8 cellular contexts compared by ENCODE assay signal in the genomic region with DNA sequence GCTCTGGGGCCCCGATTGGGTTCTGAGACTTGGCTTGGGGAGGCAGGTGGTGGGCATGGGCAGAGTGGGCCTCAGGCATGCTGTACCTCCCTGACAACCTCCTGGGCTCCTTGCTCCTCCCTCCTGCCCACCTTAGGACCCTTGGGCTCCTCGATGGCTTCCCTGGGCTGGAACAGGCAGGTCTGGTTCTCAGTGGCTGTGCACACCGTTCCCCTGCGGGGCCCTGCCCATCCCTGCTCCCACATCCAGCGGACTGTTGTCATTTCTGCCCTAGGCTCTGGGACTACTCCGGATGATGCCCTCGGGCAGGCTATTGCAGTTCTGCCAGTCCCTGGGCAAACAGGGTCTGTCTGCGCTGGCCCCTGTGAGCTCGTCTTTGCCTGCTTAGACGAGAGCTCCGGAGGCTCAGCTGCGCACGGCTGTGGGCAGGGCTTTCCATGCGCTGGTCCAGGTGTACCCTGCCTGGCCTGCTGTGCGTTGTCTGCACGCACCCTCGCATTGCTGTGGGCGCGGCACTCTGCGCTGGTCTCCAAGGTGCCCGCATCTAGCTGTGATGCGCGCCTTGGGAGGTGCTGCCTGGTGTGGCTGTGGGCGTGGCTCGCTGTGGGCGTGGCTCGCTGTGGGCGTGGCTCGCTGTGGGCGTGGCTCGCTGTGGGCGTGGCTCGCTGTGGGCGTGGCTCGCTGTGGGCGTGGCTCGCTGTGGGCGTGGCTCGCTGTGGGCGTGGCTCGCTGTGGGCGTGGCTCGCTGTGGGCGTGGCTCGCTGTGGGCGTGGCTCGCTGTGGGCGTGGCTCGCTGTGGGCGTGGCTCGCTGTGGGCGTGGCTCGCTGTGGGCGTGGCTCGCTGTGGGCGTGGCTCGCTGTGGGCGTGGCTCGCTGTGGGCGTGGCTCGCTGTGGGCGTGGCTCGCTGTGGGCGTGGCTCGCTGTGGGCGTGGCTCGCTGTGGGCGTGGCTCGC. TPM values are rescaled to one million over a fixed set of nuclear protein-coding genes. Genes with fewer than 3 reads are reported as not detected.
DNase-seq lines count a peak whose midpoint lies in the region; ATAC-seq and TF ChIP-seq lines count a peak whose summit lies in the region.
"Not testable (repeated sequence)": the region's sequence is repeated elsewhere in the genome, so short reads cannot be mapped to it uniquely, and the experiment has no call there.

No MANE protein-coding gene starts in this region.

- DNase-seq in NCI-H526 (lab: John Stamatoyannopoulos, UW) (peak; percentile 21 to 69), T-cell (peak in 6 of 34 experiments; percentile 26 to 44 (median 30)), activated T-cell treated with anti-CD3 and anti-CD28 coated beads for 1 hour (ENCODE audit: low read depth) (peak; percentile 25), chondrocyte (ENCODE audit: low spot score) (peak; percentile 84), immature natural killer cell (peak in 2 of 3 donors; percentile 29 to 52), posterior vena cava (ENCODE audit: low spot score) (peak; percentile 80)

- H3K27ac Mint-ChIP-seq in T-cell; chondrocyte (ENCODE audit: unreplicated experiment); immature natural killer cell: not testable (repeated sequence)

- not testable (repeated sequence) for H3K9me3 Mint-ChIP-seq in T-cell; chondrocyte (ENCODE audit: low read depth); immature natural killer cell

- CTCF ChIA-PET in T-cell (lab: Charles Lee): not testable (repeated sequence)

- POLR2A ChIA-PET in T-cell (lab: Charles Lee): interaction anchor here in 1 of 2 donors (0.7 kb wide), 1 partner anchor 283 kb away, joined by 3 read pairs; no protein-coding TSS in a partner anchor

- not testable (repeated sequence) for TF ChIP-seq CTCF in C4-2B (conservative IDR thresholded peaks at IDR 0.05); chondrocyte (IDR thresholded peaks at IDR 0.05)

- H3K27me3 Mint-ChIP-seq in T-cell; chondrocyte (ENCODE audit: low read depth): not testable (repeated sequence)
- peaks cover 2 to 12% (median 2%) of the 10 kb centered on the region in 3 donors for H3K27me3 Mint-ChIP-seq in immature natural killer cell (ENCODE audit: low read depth in 3 of 3)

- H3K36me3 Mint-ChIP-seq in T-cell; chondrocyte (ENCODE audit: low read depth); immature natural killer cell: not testable (repeated sequence)

- intact Hi-C loops in posterior vena cava (cut with DNase I): not testable (repeated sequence)

- not testable (repeated sequence) for H3K4me3 Mint-ChIP-seq in T-cell; chondrocyte (ENCODE audit: unreplicated experiment); immature natural killer cell

- H3K4me1 Mint-ChIP-seq in T-cell: peaks cover 16 to 22% (median 17%) of the 10 kb centered on the region in 3 donors
- H3K4me1 Mint-ChIP-seq in chondrocyte (ENCODE audit: low read depth): not testable (repeated sequence)
- peaks cover 22 to 27% of the 10 kb centered on the region in 2 donors for H3K4me1 Mint-ChIP-seq in immature natural killer cell

- peak overlapping the region; percentile 67; the same call in 1 of the 2 replicates for H3K27ac ChIP-seq in C4-2B

- ATAC-seq in HG02885 (IDR thresholded peaks at IDR 0.05; ENCODE audit: poor library complexity, unreplicated experiment) (peak; percentile 45), T-cell (replicated peaks in 1 of 4) (peak in 3 of 4 experiments; percentile 32 to 58 (median 39))

RNA-seq across cellular contexts. Expression of gene IBA57, which starts 8.2 kb away (rescaled TPM):
- total RNA-seq in T-cell: 10 to 100 TPM; 10.6 to 18.3 (median 12.6) TPM
- 5.2 to 7.7 TPM (median 5.9 TPM) in 3 replicates for total RNA-seq in chondrocyte
- polyA plus RNA-seq in immature natural killer cell: 1 to 10 TPM; 2.0 to 4.4 (median 2.0) TPM
- total RNA-seq in posterior vena cava: 1 to 10 TPM; 7.4 to 7.8 TPM

RNA-seq across cellular contexts. Expression of gene GJC2, which starts 24.1 kb away (rescaled TPM):
- total RNA-seq in T-cell (1 to 10 TPM; 1.1 to 3.1 (median 1.6) TPM), chondrocyte (1.5 to 2.0 TPM (median 1.8 TPM) in 3 replicates), posterior vena cava (1 to 10 TPM; 6.9 to 8.2 TPM)
- polyA plus RNA-seq in immature natural killer cell: not detected

RNA-seq across cellular contexts. Expression of gene GUK1, which starts 33.7 kb away (rescaled TPM):
- total RNA-seq in T-cell (100 to 1,000 TPM; 201 to 318 (median 223) TPM), chondrocyte (155 to 196 TPM (median 189 TPM) in 3 replicates), posterior vena cava (100 to 1,000 TPM; 220 to 234 TPM)
- polyA plus RNA-seq in immature natural killer cell: 100 to 1,000 TPM; 516 to 803 (median 763) TPM

RNA-seq across cellular contexts. Expression of gene OBSCN, which starts 34.0 kb away (rescaled TPM):
- total RNA-seq in T-cell (100 to 1,000 TPM in 2 of 5 donors, 10 to 100 TPM in 3; 77.9 to 133 (median 81.4) TPM), chondrocyte (6.3 to 11.4 TPM (median 10.2 TPM) in 3 replicates), posterior vena cava (1 to 10 TPM; 3.5 to 6.3 TPM)
- 1 to 10 TPM in 1 of 3 donors, under 1 TPM in 1, not detected in 1; 0.19 to 1.9 TPM for polyA plus RNA-seq in immature natural killer cell
